ENCODE assay signal across 2 cellular contexts in the genomic region with DNA sequence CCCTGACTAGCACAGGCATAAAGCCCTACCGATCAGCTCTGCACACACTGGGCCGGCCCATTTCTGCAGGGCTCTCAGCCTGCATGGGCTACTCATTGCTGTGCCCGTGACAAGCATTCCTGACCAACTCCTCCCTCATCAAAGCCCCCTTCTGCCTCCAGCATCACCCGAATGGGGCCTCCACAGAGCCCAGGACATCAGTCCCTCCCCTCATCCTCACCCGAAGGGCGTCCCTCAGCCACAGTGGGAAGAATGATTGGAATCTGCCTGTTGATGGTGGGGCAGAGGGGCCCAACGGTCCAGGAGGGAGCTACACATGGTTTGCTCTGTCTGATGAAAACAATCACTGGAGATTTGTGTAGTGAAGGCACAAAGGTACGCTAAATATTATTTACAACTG.
TF ChIP-seq lines count a peak whose summit lies in the region.

No MANE protein-coding gene starts in this region.

TF ChIP-seq in GM23338, 12 proteins besides CTCF, POLR2A, EP300 and RAD21:
- TF ChIP-seq, protein P1, sequence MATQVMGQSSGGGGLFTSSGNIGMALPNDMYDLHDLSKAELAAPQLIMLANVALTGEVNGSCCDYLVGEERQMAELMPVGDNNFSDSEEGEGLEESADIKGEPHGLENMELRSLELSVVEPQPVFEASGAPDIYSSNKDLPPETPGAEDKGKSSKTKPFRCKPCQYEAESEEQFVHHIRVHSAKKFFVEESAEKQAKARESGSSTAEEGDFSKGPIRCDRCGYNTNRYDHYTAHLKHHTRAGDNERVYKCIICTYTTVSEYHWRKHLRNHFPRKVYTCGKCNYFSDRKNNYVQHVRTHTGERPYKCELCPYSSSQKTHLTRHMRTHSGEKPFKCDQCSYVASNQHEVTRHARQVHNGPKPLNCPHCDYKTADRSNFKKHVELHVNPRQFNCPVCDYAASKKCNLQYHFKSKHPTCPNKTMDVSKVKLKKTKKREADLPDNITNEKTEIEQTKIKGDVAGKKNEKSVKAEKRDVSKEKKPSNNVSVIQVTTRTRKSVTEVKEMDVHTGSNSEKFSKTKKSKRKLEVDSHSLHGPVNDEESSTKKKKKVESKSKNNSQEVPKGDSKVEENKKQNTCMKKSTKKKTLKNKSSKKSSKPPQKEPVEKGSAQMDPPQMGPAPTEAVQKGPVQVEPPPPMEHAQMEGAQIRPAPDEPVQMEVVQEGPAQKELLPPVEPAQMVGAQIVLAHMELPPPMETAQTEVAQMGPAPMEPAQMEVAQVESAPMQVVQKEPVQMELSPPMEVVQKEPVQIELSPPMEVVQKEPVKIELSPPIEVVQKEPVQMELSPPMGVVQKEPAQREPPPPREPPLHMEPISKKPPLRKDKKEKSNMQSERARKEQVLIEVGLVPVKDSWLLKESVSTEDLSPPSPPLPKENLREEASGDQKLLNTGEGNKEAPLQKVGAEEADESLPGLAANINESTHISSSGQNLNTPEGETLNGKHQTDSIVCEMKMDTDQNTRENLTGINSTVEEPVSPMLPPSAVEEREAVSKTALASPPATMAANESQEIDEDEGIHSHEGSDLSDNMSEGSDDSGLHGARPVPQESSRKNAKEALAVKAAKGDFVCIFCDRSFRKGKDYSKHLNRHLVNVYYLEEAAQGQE (IDR thresholded peaks at IDR 0.05; ENCODE audit: unreplicated experiment): no peak

TF ChIP-seq in H1, 55 proteins besides CTCF, POLR2A, EP300 and RAD21:
- TF ChIP-seq SP2 (IDR thresholded peaks at IDR 0.05; ENCODE audit: low read length) (no peak), TEAD4 (IDR thresholded peaks at IDR 0.05; ENCODE audit: low read depth, low read length) (0 out of 2 replicates have a peak, but pooled peaks have one; percentile 14)
